ENCODE assay signal across 25 cellular contexts in genomic region chr17:32429598-32429997, GRCh38. TPM values are rescaled to one million over a fixed set of nuclear protein-coding genes. Genes with fewer than 3 reads are reported as not detected.
DNase-seq lines count a peak whose midpoint lies in the region; ATAC-seq, FAIRE-seq and TF ChIP-seq lines count a peak whose summit lies in the region.
"Had no signal": no experiment of that assay in that cellular context is flagged by ENCODE, and none has a peak within 500 bp of the region (broad histone marks: within the 10 kb centered on the region; RNA-seq: fewer than 3 reads in every experiment).

No MANE protein-coding gene starts in this region.

- H3K27me3 Mint-ChIP-seq in glutamatergic neuron (ENCODE audit: unreplicated experiment) = no peaks in the 10 kb centered on the region
- H3K27me3 Mint-ChIP-seq: B cell; CD4-positive, alpha-beta memory T cell; CD4-positive, CD25-positive, alpha-beta regulatory T cell; CD8-positive, alpha-beta memory T cell had no signal

- CTCF ChIA-PET in HepG2 (lab: Yijun Ruan, JAX; ENCODE audit: low intra/inter-chr PET ratio, low total read pairs) = no interaction called here
- CTCF ChIA-PET in HEK293 (lab: Yijun Ruan, JAX) = interaction anchor here (0.6 to 2.1 kb wide), 3 partner anchors 15 to 54 kb away, joined by 3 to 6 read pairs (median 5); partner anchors contain the start of gene PSMD11
- CTCF ChIA-PET in K562 (lab: Yijun Ruan, JAX; ENCODE audit: low intra/inter-chr PET ratio) = no interaction called here

- POLR2A ChIA-PET in HepG2 (lab: Yijun Ruan, JAX) (no interaction called here), HEK293 (lab: Yijun Ruan, JAX) (no interaction called here), K562 (lab: Yijun Ruan, JAX) (no interaction called here)

- ATAC-seq in HepG2 (no peak), right lobe of liver (no peak), K562 (no peak)
- ATAC-seq: A549 had no signal

- H4K20me1 ChIP-seq in HepG2 (ENCODE audit: insufficient read depth, low read length) (no peaks in the 10 kb centered on the region), K562 (replicated peaks; ENCODE audit: control insufficient read depth, insufficient read depth, low read length) (no peaks in the 10 kb centered on the region)

- in situ Hi-C loops in HepG2 (cut with HindIII; ENCODE audit: extremely low pct_ligation_motif_present, low pct_unique_long_range_greater_than_20kb) = no loop called here
- in situ Hi-C loops in K562 (cut with MboI) = no loop called here

- no peaks in the 10 kb centered on the region for H3K79me2 ChIP-seq in HepG2 (ENCODE audit: insufficient read depth, low read length)
- no peaks in the 10 kb centered on the region for H3K79me2 ChIP-seq in K562 (ENCODE audit: control insufficient read depth, insufficient read depth, low read length)

- H2AFZ ChIP-seq in HepG2 (ENCODE audit: low read length) = no peak overlapping the region
- no peak overlapping the region for H2AFZ ChIP-seq in K562 (ENCODE audit: low read depth, low read length)

- H3K9me3 Mint-ChIP-seq in glutamatergic neuron (ENCODE audit: unreplicated experiment) = peaks cover 9% of the 10 kb centered on the region

- H3K27ac ChIP-seq in HepG2 (ENCODE audit: extremely low read length, insufficient read depth, low read length) (no peak overlapping the region), right lobe of liver (no peak overlapping the region), HEK293 (ENCODE audit: extremely low read depth, low read depth, low read length) (no peak overlapping the region), K562 (ENCODE audit: extremely low read depth, low read depth, low read length) (no peak overlapping the region)
- H3K27ac ChIP-seq: 22Rv1, A549 had no signal

- DNase-seq in HepG2 (ENCODE audit: low spot score) (no peak), right lobe of liver (no peak), K562 (ENCODE audit: extremely low read depth in 1 of 4, low spot score in 3 of 4) (peak in 1 of 4 experiments; percentile 5), glutamatergic neuron (peak; percentile 15), activated gamma-delta T cell (lab: John Stamatoyannopoulos, UW) (no peak), NCI-H1105 (lab: John Stamatoyannopoulos, UW) (no peak), NCI-H146 treated with DMSO at 0.1 percent for 48 hours (lab: John Stamatoyannopoulos, UW; ENCODE audit: unreplicated experiment) (no peak)
- DNase-seq: AML-193; C1 segment of cervical spinal cord; CD4-positive, alpha-beta memory T cell; CD4-positive, CD25-positive, alpha-beta regulatory T cell; CD8-positive, alpha-beta memory T cell; COR-L47; DMS 273 treated with DMSO at 0.1 percent for 48 hours; DMS153; DMS53; DMS79; GF-D8 had no signal

- 60% methylated on average over 2 of the region's 2 CpGs for WGBS in HepG2 (ENCODE audit: low lambda C conversion rate)
- no CpG with 5 or more reads among the region's 2 CpGs for WGBS in right lobe of liver (ENCODE audit: insufficient coverage, low coverage, low lambda C conversion rate, missing lambda C conversion rate)
- 12% methylated on average over 2 of the region's 2 CpGs for WGBS in K562 (ENCODE audit: insufficient coverage, low coverage, missing lambda C conversion rate)

- H3K36me3 Mint-ChIP-seq in glutamatergic neuron (ENCODE audit: unreplicated experiment) = peaks cover 14% of the 10 kb centered on the region
- H3K36me3 Mint-ChIP-seq: CD14-positive monocyte had no signal

- H3K9ac ChIP-seq in HepG2 (ENCODE audit: insufficient read depth, low read depth, low read length) (no peak overlapping the region), K562 (ENCODE audit: insufficient read depth in 1 of 2, low read depth in 2 of 2, low read length in 2 of 2) (no peak overlapping the region)

- no peak for TF ChIP-seq CTCF in HepG2 (CRISPR knock-in tag; IDR thresholded peaks at IDR 0.05)
- TF ChIP-seq CTCF in right lobe of liver (IDR thresholded peaks at IDR 0.05) = no peak
- TF ChIP-seq CTCF in HEK293 (tag by site-specific recombination; IDR thresholded peaks at IDR 0.05) = no peak
- TF ChIP-seq CTCF in K562 (IDR thresholded peaks at IDR 0.05 in 2 of 3, conservative IDR thresholded peaks at IDR 0.05 in 1 of 3; ENCODE audit: insufficient read depth in 2 of 3, low read depth in 1 of 3, low read length in 3 of 3) = no peak
- TF ChIP-seq CTCF in glutamatergic neuron (IDR thresholded peaks at IDR 0.05; ENCODE audit: partially characterized antibody, unreplicated experiment) = no peak

- H3K27ac Mint-ChIP-seq in glutamatergic neuron (ENCODE audit: unreplicated experiment) = no peak overlapping the region
- H3K27ac Mint-ChIP-seq: B cell; CD14-positive monocyte; CD4-positive, alpha-beta memory T cell; CD4-positive, CD25-positive, alpha-beta regulatory T cell; CD8-positive, alpha-beta memory T cell had no signal

- H3K4me1 ChIP-seq in HepG2 (ENCODE audit: insufficient read depth, low read length) (no peaks in the 10 kb centered on the region), right lobe of liver (no peaks in the 10 kb centered on the region), HEK293 (ENCODE audit: control insufficient read depth, insufficient read depth, low read length) (no peaks in the 10 kb centered on the region), K562 (replicated peaks in 1 of 2; ENCODE audit: control insufficient read depth in 2 of 2, insufficient read depth in 2 of 2, low read length in 2 of 2) (no peaks in the 10 kb centered on the region; a peak in 1 of 5 replicates)
- H3K4me1 ChIP-seq: A549 had no signal

- H3K4me2 ChIP-seq in HepG2 (ENCODE audit: low read depth, low read length) (no peak overlapping the region), K562 (ENCODE audit: insufficient read depth, low read length) (no peak overlapping the region)
- H3K4me2 ChIP-seq: A549 had no signal

- H3K27me3 ChIP-seq in HepG2 (ENCODE audit: control insufficient read depth in 1 of 2, insufficient read depth in 2 of 2, low read length in 2 of 2) (no peaks in the 10 kb centered on the region), right lobe of liver (no peaks in the 10 kb centered on the region), K562 (ENCODE audit: control insufficient read depth in 2 of 2, insufficient read depth in 2 of 2, low read length in 2 of 2) (no peaks in the 10 kb centered on the region; a peak in 2 of 5 replicates)

- TF ChIP-seq POLR2A in HepG2 (IDR thresholded peaks at IDR 0.05; ENCODE audit: insufficient read depth in 1 of 2, low read depth in 2 of 2, low read length in 2 of 2) (no peak), right lobe of liver (IDR thresholded peaks at IDR 0.05) (no peak), K562 (conservative IDR thresholded peaks at IDR 0.05) (no peak)

- peaks cover 17% of the 10 kb centered on the region for H3K9me3 ChIP-seq in HepG2 (ENCODE audit: low read length)
- H3K9me3 ChIP-seq in right lobe of liver = no peaks in the 10 kb centered on the region
- no peaks in the 10 kb centered on the region for H3K9me3 ChIP-seq in HEK293 (ENCODE audit: control insufficient read depth, insufficient read depth, low read depth, low read length)
- peaks cover 7% of the 10 kb centered on the region; the same call in 1 of the 2 replicates for H3K9me3 ChIP-seq in K562 (replicated peaks; ENCODE audit: control insufficient read depth, insufficient read depth, low read depth, low read length)

- no TSS peak for BruUV-seq in HepG2 (replicated peaks; lab: Mats Ljungman, UMichigan)
- BruUV-seq in K562 (replicated peaks; lab: Mats Ljungman, UMichigan) = no TSS peak

- H3K4me3 Mint-ChIP-seq in glutamatergic neuron (ENCODE audit: unreplicated experiment) = no peak overlapping the region
- H3K4me3 Mint-ChIP-seq: B cell; CD14-positive monocyte; CD4-positive, CD25-positive, alpha-beta regulatory T cell; CD8-positive, alpha-beta memory T cell had no signal

- H3K36me3 ChIP-seq in HepG2 (replicated peaks in 1 of 2; ENCODE audit: control insufficient read depth in 1 of 2, insufficient read depth in 2 of 2, low read length in 2 of 2) = no peaks in the 10 kb centered on the region
- no peaks in the 10 kb centered on the region for H3K36me3 ChIP-seq in right lobe of liver
- no peaks in the 10 kb centered on the region; a peak in 1 of 3 replicates for H3K36me3 ChIP-seq in HEK293 (ENCODE audit: control insufficient read depth in 2 of 2, insufficient read depth in 1 of 2, low read length in 2 of 2)
- H3K36me3 ChIP-seq in K562 (ENCODE audit: control insufficient read depth, insufficient read depth, low read length) = no peaks in the 10 kb centered on the region

- intact Hi-C loops in HepG2 (cut with micrococcal nuclease; ENCODE audit: unreplicated experiment) (no loop called here), right lobe of liver (cut with DNase I) (no loop called here), K562 (cut with micrococcal nuclease) (no loop called here)

- H3K9me1 ChIP-seq in K562 (ENCODE audit: control insufficient read depth, insufficient read depth, low read length) = no peaks in the 10 kb centered on the region

- H3K4me3 ChIP-seq in HepG2 (replicated peaks in 1 of 3; ENCODE audit: insufficient read depth in 1 of 3, low read depth in 2 of 3, low read length in 3 of 3) (no peak overlapping the region), right lobe of liver (no peak overlapping the region), HEK293 (ENCODE audit: low read depth, low read length) (no peak overlapping the region), K562 (no peak overlapping the region)
- H3K4me3 ChIP-seq: A549 had no signal

- no peak for TF ChIP-seq RAD21 in HepG2 (CRISPR knock-in tag; IDR thresholded peaks at IDR 0.05)
- no peak for TF ChIP-seq RAD21 in K562 (CRISPR knock-in tag; conservative IDR thresholded peaks at IDR 0.05 in 1 of 2, IDR thresholded peaks at IDR 0.05 in 1 of 2)

- FAIRE-seq in HepG2 (lab: Jason Lieb, UNC) (no peak), K562 (lab: Jason Lieb, UNC) (no peak)
- FAIRE-seq: A549, G401.6, GM12891 had no signal

- no peaks in the 10 kb centered on the region for H3K4me1 Mint-ChIP-seq in glutamatergic neuron (ENCODE audit: low read depth, unreplicated experiment)
- H3K4me1 Mint-ChIP-seq: B cell; CD14-positive monocyte; CD4-positive, alpha-beta memory T cell; CD4-positive, CD25-positive, alpha-beta regulatory T cell; CD8-positive, alpha-beta memory T cell had no signal

- no peak for TF ChIP-seq EP300 in HepG2 (IDR thresholded peaks at IDR 0.05; ENCODE audit: low read depth in 2 of 2, low read length in 2 of 2)
- TF ChIP-seq EP300 in HepG2 (CRISPR knock-in tag; IDR thresholded peaks at IDR 0.05; ENCODE audit: borderline replicate concordance) = no peak
- no peak for TF ChIP-seq EP300 in K562 (IDR thresholded peaks at IDR 0.05; ENCODE audit: low read length)

RNA-seq across cellular contexts. Expression of gene PSMD11, which starts 14.7 kb away (rescaled TPM):
- total RNA-seq in HepG2 (2016; rRNA removed; fragmentation: Illumina TruSeq; extraction: Trizol) (152 and 233 TPM in 2 replicates), right lobe of liver (10 to 100 TPM; 45.7 to 61.3 (median 51.6) TPM), K562 (2014; rRNA removed) (77.1 and 104 TPM in 2 replicates), K562 (2014; rRNA removed; fragmentation: Illumina TruSeq; extraction: Trizol) (118 and 128 TPM in 2 replicates), K562 (2015; rRNA removed; fragmentation: Illumina TruSeq; extraction: Trizol) (109 and 127 TPM in 2 replicates), K562 (2021) (169 and 171 TPM in 2 replicates), glutamatergic neuron (ENCODE audit: unreplicated experiment) (94.1 TPM)
- total RNA-seq in HepG2 (2016; cell fraction: cytosol; rRNA removed; fragmentation: Illumina TruSeq; extraction: Trizol; ENCODE audit: low read depth) = 29.1 and 33.4 TPM in 2 replicates
- total RNA-seq in HepG2 (2016; cell fraction: insoluble cytoplasmic fraction; rRNA removed; fragmentation: Illumina TruSeq; extraction: Trizol) = 171 and 231 TPM in 2 replicates
- 55.8 and 64.2 TPM in 2 replicates for total RNA-seq in HepG2 (2016; cell fraction: membrane; rRNA removed; fragmentation: Illumina TruSeq; extraction: Trizol)
- total RNA-seq in HepG2 (2016; cell fraction: nucleus; rRNA removed; fragmentation: Illumina TruSeq; extraction: Trizol) = 97.0 and 99.3 TPM in 2 replicates
- polyA plus RNA-seq in HepG2 (2011; rRNA removed) (64.2 and 69.8 TPM in 2 replicates), K562 (2011; rRNA removed) (97.6 and 185 TPM in 2 replicates), K562 (2014; fragmentation: Illumina TruSeq; extraction: Trizol) (125 and 137 TPM in 2 replicates), K562 (2014; fragmentation: Nextera tagmentation; extraction: Ambion mirVana) (100 to 1,000 TPM; 316 to 378 TPM), K562 (2014; rRNA removed) (142 and 158 TPM in 2 replicates)
- 43.9 and 49.0 TPM in 2 replicates for polyA plus RNA-seq in HepG2 (2011; cell fraction: cytosol; rRNA removed)
- polyA plus RNA-seq in HepG2 (2011; cell fraction: nucleus; rRNA removed) = 28.9 and 39.9 TPM in 2 replicates
- 87.5 and 91.8 TPM in 2 replicates for polyA plus RNA-seq in HepG2 (2012)
- 21.5 TPM in 2 replicates for polyA plus RNA-seq in HepG2 (2016; cell fraction: cytosol; fragmentation: Illumina TruSeq; extraction: Trizol; ENCODE audit: low read depth)
- polyA plus RNA-seq in HepG2 (2016; cell fraction: insoluble cytoplasmic fraction; fragmentation: Illumina TruSeq; extraction: Trizol; ENCODE audit: low read depth) = 239 and 241 TPM in 2 replicates
- polyA plus RNA-seq in HepG2 (2016; cell fraction: membrane; fragmentation: Illumina TruSeq; extraction: Trizol; ENCODE audit: low read depth) = 30.8 and 34.3 TPM in 2 replicates
- polyA plus RNA-seq in HepG2 (2016; cell fraction: nucleus; fragmentation: Illumina TruSeq; extraction: Trizol; ENCODE audit: insufficient read depth, low read depth) = 123 and 137 TPM in 2 replicates
- polyA minus RNA-seq in HepG2 (2011; rRNA and poly(A)+ RNA removed; ENCODE audit: low replicate concordance) = 77.9 and 189 TPM in 2 replicates
- polyA minus RNA-seq in HepG2 (2011; cell fraction: cytosol; rRNA and poly(A)+ RNA removed) = 61.4 and 62.0 TPM in 2 replicates
- polyA minus RNA-seq in HepG2 (2011; cell fraction: nucleus; rRNA and poly(A)+ RNA removed) = 91.0 and 95.6 TPM in 2 replicates
- 182 and 249 TPM in 2 replicates for total RNA-seq in K562 (2011; cell fraction: chromatin; rRNA removed; ENCODE audit: low replicate concordance)
- 104 and 110 TPM in 2 replicates for total RNA-seq in K562 (2011; cell fraction: nucleolus; rRNA removed)
- 139 and 186 TPM in 2 replicates for total RNA-seq in K562 (2011; cell fraction: nucleoplasm; rRNA removed)
- polyA plus RNA-seq in K562 (2011; cell fraction: cytosol; rRNA removed) = 51.9 and 80.2 TPM in 2 replicates
- 56.7 and 72.5 TPM in 2 replicates for polyA plus RNA-seq in K562 (2011; cell fraction: nucleus; rRNA removed)
- 51.5 and 151 TPM in 2 replicates for polyA plus RNA-seq in K562 (2012)
- polyA minus RNA-seq in K562 (2011; rRNA and poly(A)+ RNA removed) = 138 and 285 TPM in 2 replicates
- polyA minus RNA-seq in K562 (2011; cell fraction: cytosol; rRNA and poly(A)+ RNA removed) = 46.8 and 99.5 TPM in 2 replicates
- 52.4 and 62.1 TPM in 2 replicates for polyA minus RNA-seq in K562 (2011; cell fraction: nucleus; rRNA and poly(A)+ RNA removed)

RNA-seq across cellular contexts. Expression of gene CDK5R1, which starts 57.2 kb away (rescaled TPM):
- total RNA-seq in HepG2 (2016; rRNA removed; fragmentation: Illumina TruSeq; extraction: Trizol) (2.5 and 3.9 TPM in 2 replicates), right lobe of liver (under 1 TPM; 0.37 to 0.90 (median 0.48) TPM), K562 (2014; rRNA removed) (2.5 and 3.1 TPM in 2 replicates), K562 (2014; rRNA removed; fragmentation: Illumina TruSeq; extraction: Trizol) (1.9 and 2.3 TPM in 2 replicates), K562 (2015; rRNA removed; fragmentation: Illumina TruSeq; extraction: Trizol) (2.6 and 3.1 TPM in 2 replicates), K562 (2021) (4.5 and 4.8 TPM in 2 replicates), glutamatergic neuron (ENCODE audit: unreplicated experiment) (73.9 TPM)
- 0.71 TPM in 2 replicates for total RNA-seq in HepG2 (2016; cell fraction: cytosol; rRNA removed; fragmentation: Illumina TruSeq; extraction: Trizol; ENCODE audit: low read depth)
- 2.2 and 3.5 TPM in 2 replicates for total RNA-seq in HepG2 (2016; cell fraction: insoluble cytoplasmic fraction; rRNA removed; fragmentation: Illumina TruSeq; extraction: Trizol)
- total RNA-seq in HepG2 (2016; cell fraction: membrane; rRNA removed; fragmentation: Illumina TruSeq; extraction: Trizol) = 2.5 and 3.2 TPM in 2 replicates
- total RNA-seq in HepG2 (2016; cell fraction: nucleus; rRNA removed; fragmentation: Illumina TruSeq; extraction: Trizol) = 4.4 and 5.2 TPM in 2 replicates
- polyA plus RNA-seq in HepG2 (2011; rRNA removed) (1.1 and 1.4 TPM in 2 replicates), K562 (2011; rRNA removed) (0.79 and 1.4 TPM in 2 replicates), K562 (2014; fragmentation: Illumina TruSeq; extraction: Trizol) (2.4 TPM in 2 replicates), K562 (2014; fragmentation: Nextera tagmentation; extraction: Ambion mirVana) (under 1 TPM; 0.10 to 0.20 TPM), K562 (2014; rRNA removed) (1.8 and 2.0 TPM in 2 replicates)
- 1.0 and 1.1 TPM in 2 replicates for polyA plus RNA-seq in HepG2 (2011; cell fraction: cytosol; rRNA removed)
- 3.4 and 3.9 TPM in 2 replicates for polyA plus RNA-seq in HepG2 (2011; cell fraction: nucleus; rRNA removed)
- 2.0 and 2.1 TPM in 2 replicates for polyA plus RNA-seq in HepG2 (2012)
- 0.42 and 0.75 TPM in 2 replicates for polyA plus RNA-seq in HepG2 (2016; cell fraction: cytosol; fragmentation: Illumina TruSeq; extraction: Trizol; ENCODE audit: low read depth)
- 2.5 and 3.0 TPM in 2 replicates for polyA plus RNA-seq in HepG2 (2016; cell fraction: insoluble cytoplasmic fraction; fragmentation: Illumina TruSeq; extraction: Trizol; ENCODE audit: low read depth)
- polyA plus RNA-seq in HepG2 (2016; cell fraction: membrane; fragmentation: Illumina TruSeq; extraction: Trizol; ENCODE audit: low read depth) = 1.6 and 1.9 TPM in 2 replicates
- polyA plus RNA-seq in HepG2 (2016; cell fraction: nucleus; fragmentation: Illumina TruSeq; extraction: Trizol; ENCODE audit: insufficient read depth, low read depth) = 8.0 and 8.4 TPM in 2 replicates
- 0.37 and 4.7 TPM in 2 replicates for polyA minus RNA-seq in HepG2 (2011; rRNA and poly(A)+ RNA removed; ENCODE audit: low replicate concordance)
- 1.1 and 1.7 TPM in 2 replicates for polyA minus RNA-seq in HepG2 (2011; cell fraction: cytosol; rRNA and poly(A)+ RNA removed)
- 2.4 and 2.6 TPM in 2 replicates for polyA minus RNA-seq in HepG2 (2011; cell fraction: nucleus; rRNA and poly(A)+ RNA removed)
- 4.2 and 6.9 TPM in 2 replicates for total RNA-seq in K562 (2011; cell fraction: chromatin; rRNA removed; ENCODE audit: low replicate concordance)
- total RNA-seq in K562 (2011; cell fraction: nucleolus; rRNA removed) = 5.5 and 5.9 TPM in 2 replicates
- total RNA-seq in K562 (2011; cell fraction: nucleoplasm; rRNA removed) = 3.9 and 4.9 TPM in 2 replicates
- 0.66 and 1.7 TPM in 2 replicates for polyA plus RNA-seq in K562 (2011; cell fraction: cytosol; rRNA removed)
- 2.0 and 5.0 TPM in 2 replicates for polyA plus RNA-seq in K562 (2011; cell fraction: nucleus; rRNA removed)
- polyA plus RNA-seq in K562 (2012) = 1.1 and 2.1 TPM in 2 replicates
- polyA minus RNA-seq in K562 (2011; rRNA and poly(A)+ RNA removed) = 0.72 and 1.6 TPM in 2 replicates
- 1.5 and 2.0 TPM in 2 replicates for polyA minus RNA-seq in K562 (2011; cell fraction: cytosol; rRNA and poly(A)+ RNA removed)
- 2.3 and 3.9 TPM in 2 replicates for polyA minus RNA-seq in K562 (2011; cell fraction: nucleus; rRNA and poly(A)+ RNA removed)

Comparison
In these comparisons a context has a peak if more than half of its experiments do, and no peak if none do; other contexts are left out.
1. Of the 241 proteins assayed by ChIP-seq in both HepG2 and K562: peak only in HepG2: none; only in K562: CBX1, CBX5, ZBTB7A and ZFP36; in both: none; in neither: 237.